ENCODE assay signal across 36 cellular contexts in the genomic region with DNA sequence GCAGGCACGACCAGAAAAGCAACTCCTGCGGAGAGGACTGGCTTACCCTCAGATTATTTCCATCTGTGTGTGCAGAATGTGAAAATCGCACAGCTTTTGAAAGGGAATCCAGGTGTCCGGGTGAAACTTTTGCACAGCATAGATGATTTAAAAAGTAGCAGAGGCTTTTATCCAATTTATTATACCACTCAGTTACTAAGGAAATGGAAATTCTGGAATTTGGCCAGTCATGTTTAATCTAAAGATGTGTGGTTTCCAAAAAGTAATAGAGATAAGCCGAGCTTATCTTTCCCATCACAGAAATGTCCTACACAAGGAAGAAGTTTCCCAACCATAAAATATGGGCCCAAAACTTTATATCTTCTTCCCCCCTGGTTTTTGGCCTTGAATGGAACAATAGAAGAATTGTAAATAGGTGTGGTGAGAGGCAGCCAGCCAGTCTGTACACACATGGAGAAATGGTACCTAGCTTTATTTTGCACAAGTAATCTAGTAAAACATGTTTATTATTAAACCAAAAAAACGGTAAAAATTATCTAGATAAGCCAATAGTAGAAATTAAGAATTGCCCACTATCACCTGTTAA. TPM values are rescaled to one million over a fixed set of nuclear protein-coding genes. Genes with fewer than 3 reads are reported as not detected.
"Had no signal": no experiment of that assay in that cellular context is flagged by ENCODE, and none has a peak within 500 bp of the region (broad histone marks: within the 10 kb centered on the region; RNA-seq: fewer than 3 reads in every experiment).

No MANE protein-coding gene starts in this region.

- H3K36me3 ChIP-seq: brain microvascular endothelial cell, esophagus muscularis mucosa, gastroesophageal sphincter, heart right ventricle had no signal

- H3K27me3 ChIP-seq: brain microvascular endothelial cell, esophagus muscularis mucosa, gastroesophageal sphincter had no signal

- H3K4me1 ChIP-seq: esophagus muscularis mucosa, gastroesophageal sphincter, heart right ventricle had no signal

- DNase-seq: activated CD4-positive, alpha-beta memory T cell treated with anti-CD3 and anti-CD28 coated beads for 36 hours; activated CD4-positive, alpha-beta T cell treated with anti-CD3 and anti-CD28 coated beads for 36 hours; activated CD4-positive, alpha-beta T cell treated with anti-CD3 and anti-CD28 coated beads, Interleukin-2, amount 10 ng/mL, durations not matched to agents 24 days and 14 days; activated CD4-positive, CD25-positive, alpha-beta regulatory T cell; activated CD4-positive, CD25-positive, alpha-beta regulatory T cell treated with anti-CD3 and anti-CD28 coated beads, Interleukin-2, amount 50 U/mL, for 72 hours; activated CD8-positive, alpha-beta memory T cell treated with anti-CD3 and anti-CD28 coated beads, Interleukin-2, amount 10 ng/mL, durations not matched to agents 7 days and 5 days; activated CD8-positive, alpha-beta memory T cell treated with anti-CD3 and anti-CD28 coated beads, Interleukin-2, amount 50 U/mL, for 4 hours; activated CD8-positive, alpha-beta T cell treated with anti-CD3 and anti-CD28 coated beads, Interleukin-2, amount 10 ng/mL, durations not matched to agents 7 days and 5 days; activated gamma-delta T cell; activated naive CD4-positive, alpha-beta T cell; activated naive CD4-positive, alpha-beta T cell treated with anti-CD3 and anti-CD28 coated beads, Interleukin-2, amount 10 ng/mL, durations not matched to agents 7 days and 5 days; activated naive CD8-positive, alpha-beta T cell treated with anti-CD3 and anti-CD28 coated beads, Interleukin-2, amount 10 ng/mL, durations not matched to agents 7 days and 5 days; activated T-cell treated with anti-CD3 and anti-CD28 coated beads, Interleukin-2, amount 50 U/mL, for 1 hour; activated T-cell treated with anti-CD3 and anti-CD28 coated beads, Interleukin-2, amount 50 U/mL, for 72 hours; amniotic stem cell; anterior cingulate cortex; brain microvascular endothelial cell; dorsolateral prefrontal cortex; effector CD4-positive, alpha-beta T cell; effector memory CD8-positive, alpha-beta T cell; erythroblast; foreskin melanocyte; heart right ventricle; T-helper 1 cell; T-helper 17 cell; T1000 had no signal

- H3K4me3 ChIP-seq: coronary artery, dorsolateral prefrontal cortex, esophagus muscularis mucosa, gastroesophageal sphincter, heart right ventricle had no signal

- H3K27ac ChIP-seq: brain microvascular endothelial cell, coronary artery, dorsolateral prefrontal cortex, esophagus muscularis mucosa, gastroesophageal sphincter, heart right ventricle had no signal

- ATAC-seq: activated CD4-positive, alpha-beta T cell treated with anti-CD3 and anti-CD28 coated beads for 36 hours; activated CD8-positive, alpha-beta memory T cell treated with anti-CD3 and anti-CD28 coated beads, Interleukin-2, amount 10 ng/mL, durations not matched to agents 7 days and 5 days; activated CD8-positive, alpha-beta T cell treated with anti-CD3 and anti-CD28 coated beads, Interleukin-2, amount 10 ng/mL, durations not matched to agents 7 days and 5 days; activated naive CD4-positive, alpha-beta T cell treated with anti-CD3 and anti-CD28 coated beads, Interleukin-2, amount 50 U/mL, for 72 hours; activated T-cell treated with anti-CD3 and anti-CD28 coated beads, Interleukin-2, amount 50 U/mL, for 72 hours; effector memory CD8-positive, alpha-beta T cell; gastroesophageal sphincter; heart right ventricle; T-helper 17 cell had no signal

- H3K9me3 ChIP-seq: esophagus muscularis mucosa, gastroesophageal sphincter, heart right ventricle had no signal

RNA-seq across cellular contexts. Expression of gene SLC24A5, which starts 19.3 kb away (rescaled TPM):
- total RNA-seq: activated CD4-positive, alpha-beta memory T cell treated with anti-CD3 and anti-CD28 coated beads for 36 hours; activated CD4-positive, alpha-beta T cell treated with anti-CD3 and anti-CD28 coated beads for 36 hours; activated CD4-positive, alpha-beta T cell treated with anti-CD3 and anti-CD28 coated beads, Interleukin-2, amount 10 ng/mL, durations not matched to agents 24 days and 14 days; activated CD8-positive, alpha-beta memory T cell treated with anti-CD3 and anti-CD28 coated beads for 36 hours; activated CD8-positive, alpha-beta memory T cell treated with anti-CD3 and anti-CD28 coated beads, Interleukin-2, amount 10 ng/mL, durations not matched to agents 7 days and 5 days; activated CD8-positive, alpha-beta T cell treated with anti-CD3 and anti-CD28 coated beads, Interleukin-2, amount 10 ng/mL, durations not matched to agents 7 days and 5 days; activated naive CD4-positive, alpha-beta T cell treated with anti-CD3 and anti-CD28 coated beads, Interleukin-2, amount 50 U/mL, for 72 hours; activated naive CD8-positive, alpha-beta T cell treated with anti-CD3 and anti-CD28 coated beads, Interleukin-2, amount 10 ng/mL, durations not matched to agents 7 days and 5 days; activated T-cell treated with anti-CD3 and anti-CD28 coated beads, Interleukin-2, amount 50 U/mL, for 72 hours; astrocyte; bronchial epithelial cell; cardiac septum; esophagus muscularis mucosa; fibroblast of villous mesenchyme; gastroesophageal sphincter; glomerular endothelial cell; heart right ventricle; T-helper 17 cell had no signal
- polyA plus RNA-seq: heart right ventricle had no signal
